Comparison of ENCODE assay signal across 26 cellular contexts in genomic region chr1:159705911-159706270, GRCh38. TPM values are rescaled to one million over a fixed set of nuclear protein-coding genes. Genes with fewer than 3 reads are reported as not detected.
"Had no signal": no experiment of that assay in that cellular context is flagged by ENCODE, and none has a peak within 500 bp of the region (broad histone marks: within the 10 kb centered on the region; RNA-seq: fewer than 3 reads in every experiment).

No MANE protein-coding gene starts in this region.

- H3K36me3 ChIP-seq: brain microvascular endothelial cell, MG63, Peyer's patch, SJCRH30 had no signal

- H3K4me3 Mint-ChIP-seq: activated CD4-positive, alpha-beta memory T cell treated with anti-CD3 and anti-CD28 coated beads, Interleukin-2, amount 10 ng/mL, durations not matched to agents 7 days and 5 days; activated CD4-positive, alpha-beta T cell treated with anti-CD3 and anti-CD28 coated beads, Interleukin-2, amount 10 ng/mL, durations not matched to agents 7 days and 5 days; activated naive CD4-positive, alpha-beta T cell treated with anti-CD3 and anti-CD28 coated beads, Interleukin-2, amount 10 ng/mL, durations not matched to agents 7 days and 5 days; activated naive CD8-positive, alpha-beta T cell treated with anti-CD3 and anti-CD28 coated beads for 36 hours; activated T-cell treated with anti-CD3 and anti-CD28 coated beads, Interleukin-2, amount 50 U/mL, for 72 hours had no signal

- H3K27ac ChIP-seq: brain microvascular endothelial cell, Peyer's patch, RWPE1, SJCRH30, VCaP had no signal

- ATAC-seq: activated T-cell treated with anti-CD3 and anti-CD28 coated beads, Interleukin-2, amount 50 U/mL, for 72 hours had no signal

- H3K9me3 ChIP-seq: MG63, Peyer's patch, SJCRH30, SK-N-SH had no signal

- H3K4me1 ChIP-seq: Peyer's patch, SJCRH30 had no signal

- H3K4me1 Mint-ChIP-seq: activated CD4-positive, alpha-beta memory T cell treated with anti-CD3 and anti-CD28 coated beads, Interleukin-2, amount 10 ng/mL, durations not matched to agents 7 days and 5 days; activated CD4-positive, alpha-beta T cell treated with anti-CD3 and anti-CD28 coated beads, Interleukin-2, amount 10 ng/mL, durations not matched to agents 7 days and 5 days; activated naive CD4-positive, alpha-beta T cell treated with anti-CD3 and anti-CD28 coated beads, Interleukin-2, amount 10 ng/mL, durations not matched to agents 7 days and 5 days; activated naive CD8-positive, alpha-beta T cell treated with anti-CD3 and anti-CD28 coated beads for 36 hours had no signal

- H3K27me3 Mint-ChIP-seq: activated CD4-positive, alpha-beta memory T cell treated with anti-CD3 and anti-CD28 coated beads, Interleukin-2, amount 10 ng/mL, durations not matched to agents 7 days and 5 days; activated CD4-positive, alpha-beta T cell treated with anti-CD3 and anti-CD28 coated beads, Interleukin-2, amount 10 ng/mL, durations not matched to agents 7 days and 5 days; activated naive CD4-positive, alpha-beta T cell treated with anti-CD3 and anti-CD28 coated beads, Interleukin-2, amount 10 ng/mL, durations not matched to agents 7 days and 5 days; activated naive CD8-positive, alpha-beta T cell treated with anti-CD3 and anti-CD28 coated beads for 36 hours had no signal

- H3K27me3 ChIP-seq: brain microvascular endothelial cell, MG63, Peyer's patch, SJCRH30 had no signal

- H3K9ac ChIP-seq: SK-N-SH had no signal

- H3K9me3 Mint-ChIP-seq: activated CD4-positive, alpha-beta memory T cell treated with anti-CD3 and anti-CD28 coated beads, Interleukin-2, amount 10 ng/mL, durations not matched to agents 7 days and 5 days; activated CD4-positive, alpha-beta T cell treated with anti-CD3 and anti-CD28 coated beads, Interleukin-2, amount 10 ng/mL, durations not matched to agents 7 days and 5 days; activated naive CD4-positive, alpha-beta T cell treated with anti-CD3 and anti-CD28 coated beads, Interleukin-2, amount 10 ng/mL, durations not matched to agents 7 days and 5 days; activated naive CD8-positive, alpha-beta T cell treated with anti-CD3 and anti-CD28 coated beads for 36 hours; activated T-cell treated with anti-CD3 and anti-CD28 coated beads, Interleukin-2, amount 50 U/mL, for 72 hours; activated T-helper 2 cell treated with anti-CD3 and anti-CD28 coated beads, Interferon-gamma antibody, Interleukin-2, Interleukin-4, amounts not matched to agents 10 μg/mL and 5 μg/mL and 100 μg/mL, durations not matched to agents 14 hours and 24 hours and 36 hours had no signal

- H3K36me3 Mint-ChIP-seq: activated naive CD4-positive, alpha-beta T cell treated with anti-CD3 and anti-CD28 coated beads, Interleukin-2, amount 10 ng/mL, durations not matched to agents 7 days and 5 days; activated naive CD8-positive, alpha-beta T cell treated with anti-CD3 and anti-CD28 coated beads for 36 hours had no signal

- H3K27ac Mint-ChIP-seq: activated CD4-positive, alpha-beta memory T cell treated with anti-CD3 and anti-CD28 coated beads, Interleukin-2, amount 10 ng/mL, durations not matched to agents 7 days and 5 days; activated CD4-positive, alpha-beta T cell treated with anti-CD3 and anti-CD28 coated beads, Interleukin-2, amount 10 ng/mL, durations not matched to agents 7 days and 5 days; activated naive CD4-positive, alpha-beta T cell treated with anti-CD3 and anti-CD28 coated beads, Interleukin-2, amount 10 ng/mL, durations not matched to agents 7 days and 5 days; activated naive CD8-positive, alpha-beta T cell treated with anti-CD3 and anti-CD28 coated beads for 36 hours; activated T-cell treated with anti-CD3 and anti-CD28 coated beads, Interleukin-2, amount 50 U/mL, for 72 hours; activated T-helper 2 cell treated with anti-CD3 and anti-CD28 coated beads, Interferon-gamma antibody, Interleukin-2, Interleukin-4, amounts not matched to agents 10 μg/mL and 5 μg/mL and 100 μg/mL, durations not matched to agents 14 hours and 24 hours and 36 hours had no signal

- DNase-seq: activated CD4-positive, alpha-beta memory T cell treated with anti-CD3 and anti-CD28 coated beads, Interleukin-2, amount 10 ng/mL, durations not matched to agents 7 days and 5 days; activated CD4-positive, alpha-beta T cell treated with anti-CD3 and anti-CD28 coated beads, Interleukin-2, amount 10 ng/mL, durations not matched to agents 7 days and 5 days; activated CD4-positive, CD25-positive, alpha-beta regulatory T cell; activated gamma-delta T cell treated with Interleukin-2 at 50 U/mL for 16 hours; activated naive CD4-positive, alpha-beta T cell treated with anti-CD3 and anti-CD28 coated beads, Interleukin-2, amount 10 ng/mL, durations not matched to agents 7 days and 5 days; activated naive CD8-positive, alpha-beta T cell treated with anti-CD3 and anti-CD28 coated beads for 36 hours; activated T-cell treated with anti-CD3 and anti-CD28 coated beads, Interleukin-2, amount 50 U/mL, for 72 hours; brain microvascular endothelial cell; MG63; MV-4-11; NCI-H1105 treated with DMSO at 0.1 percent for 48 hours; NCI-H1436 treated with DMSO at 0.1 percent for 48 hours; NCI-H187 treated with DMSO at 0.1 percent for 48 hours; NCI-H2081 treated with DMSO at 0.1 percent for 48 hours; NCI-H446; NCI-H524; Peyer's patch; Right ventricle myocardium superior; SJCRH30; SK-N-SH; T-helper 1 cell had no signal

- H3K4me3 ChIP-seq: MG63, Peyer's patch, SJCRH30 had no signal

RNA-seq across cellular contexts. Expression of gene CRP, which starts 8.5 kb away (rescaled TPM):
- total RNA-seq: activated CD4-positive, alpha-beta memory T cell treated with anti-CD3 and anti-CD28 coated beads, Interleukin-2, amount 10 ng/mL, durations not matched to agents 7 days and 5 days; activated CD4-positive, alpha-beta T cell treated with anti-CD3 and anti-CD28 coated beads, Interleukin-2, amount 10 ng/mL, durations not matched to agents 7 days and 5 days; activated CD8-positive, alpha-beta memory T cell treated with anti-CD3 and anti-CD28 coated beads for 36 hours; activated naive CD8-positive, alpha-beta T cell treated with anti-CD3 and anti-CD28 coated beads for 36 hours; activated T-cell treated with anti-CD3 and anti-CD28 coated beads, Interleukin-2, amount 50 U/mL, for 72 hours; activated T-helper 2 cell treated with anti-CD3 and anti-CD28 coated beads, Interferon-gamma antibody, Interleukin-2, Interleukin-4, amounts not matched to agents 10 μg/mL and 5 μg/mL and 100 μg/mL, durations not matched to agents 14 hours and 24 hours and 36 hours; Peyer's patch; Right ventricle myocardium superior; SJCRH30; T-helper 2 cell treated with Interferon-gamma antibody and Interleukin-4, amounts not matched to agents 100 ng/mL and 5 ng/mL, for 36 hours had no signal
- polyA plus RNA-seq: SK-N-SH had no signal
